Comparison of ENCODE assay signal across 19 cellular contexts in genomic region chr14:72613975-72614319, GRCh38.
DNase-seq lines count a peak whose midpoint lies in the region; ATAC-seq and TF ChIP-seq lines count a peak whose summit lies in the region.
"Had no signal": no experiment of that assay in that cellular context is flagged by ENCODE, and none has a peak within 500 bp of the region (broad histone marks: within the 10 kb centered on the region; RNA-seq: fewer than 3 reads in every experiment).

No MANE protein-coding gene starts in this region.

- CTCF ChIA-PET in activated CD8-positive, alpha-beta memory T cell treated with anti-CD3 and anti-CD28 coated beads, Interleukin-2, amount 10 ng/mL, durations not matched to agents 7 days and 5 days (lab: Charles Lee), result interaction anchor here (1.2 kb wide), 1 partner anchor 18 kb away, joined by 3 read pairs; no protein-coding TSS in a partner anchor

- intact Hi-C loops in psoas muscle (cut with DNase I), result no loop called here

- ATAC-seq in activated CD8-positive, alpha-beta memory T cell treated with anti-CD3 and anti-CD28 coated beads, Interleukin-2, amount 10 ng/mL, durations not matched to agents 7 days and 5 days, result no peak
- no peak for ATAC-seq in left lobe of liver
- ATAC-seq in psoas muscle, result no peak
- no peak for ATAC-seq in GM19452 (IDR thresholded peaks at IDR 0.05; ENCODE audit: unreplicated experiment)

- no peaks in the 10 kb centered on the region for H3K27me3 ChIP-seq in psoas muscle (ENCODE audit: insufficient read depth in 3 of 3, low read length in 2 of 3)

- no peak overlapping the region for H3K27ac Mint-ChIP-seq in activated CD8-positive, alpha-beta memory T cell treated with anti-CD3 and anti-CD28 coated beads, Interleukin-2, amount 10 ng/mL, durations not matched to agents 7 days and 5 days
- H3K27ac Mint-ChIP-seq in HFFc6, result peak overlapping the region; percentile 24; the same call in 1 of the 2 replicates
- H3K27ac Mint-ChIP-seq: activated naive CD4-positive, alpha-beta T cell treated with anti-CD3 and anti-CD28 coated beads for 36 hours; activated T-helper 1 cell treated with anti-CD3 and anti-CD28 coated beads, Interleukin-12 subunit alpha, Interleukin-12 subunit beta, Interleukin-2, Interleukin-4 antibody, amounts not matched to agents 30 ng/mL and 10 ng/mL and 1 ng/mL, durations not matched to agents 14 hours and 24 hours and 36 hours; CD4-positive, alpha-beta T cell had no signal

- H3K4me3 Mint-ChIP-seq in activated CD8-positive, alpha-beta memory T cell treated with anti-CD3 and anti-CD28 coated beads, Interleukin-2, amount 10 ng/mL, durations not matched to agents 7 days and 5 days, result no peak overlapping the region
- no peak overlapping the region for H3K4me3 Mint-ChIP-seq in HFFc6
- H3K4me3 Mint-ChIP-seq: activated naive CD4-positive, alpha-beta T cell treated with anti-CD3 and anti-CD28 coated beads for 36 hours; activated T-helper 1 cell treated with anti-CD3 and anti-CD28 coated beads, Interleukin-12 subunit alpha, Interleukin-12 subunit beta, Interleukin-2, Interleukin-4 antibody, amounts not matched to agents 30 ng/mL and 10 ng/mL and 1 ng/mL, durations not matched to agents 14 hours and 24 hours and 36 hours; CD4-positive, alpha-beta T cell had no signal

- no peaks in the 10 kb centered on the region for H3K36me3 Mint-ChIP-seq in activated CD8-positive, alpha-beta memory T cell treated with anti-CD3 and anti-CD28 coated beads, Interleukin-2, amount 10 ng/mL, durations not matched to agents 7 days and 5 days
- no peaks in the 10 kb centered on the region for H3K36me3 Mint-ChIP-seq in HFFc6 (ENCODE audit: low read depth)

- no peaks in the 10 kb centered on the region for H3K9me3 ChIP-seq in psoas muscle

- no peaks in the 10 kb centered on the region for H3K36me3 ChIP-seq in psoas muscle (ENCODE audit: insufficient read depth in 1 of 2, low read depth in 1 of 2)
- H3K36me3 ChIP-seq: WERI-Rb-1 had no signal

- 75 to 84% (median 77%) methylated on average over 2 of the region's 2 CpGs for WGBS in psoas muscle, 3 donors

- H3K4me1 Mint-ChIP-seq in activated CD8-positive, alpha-beta memory T cell treated with anti-CD3 and anti-CD28 coated beads, Interleukin-2, amount 10 ng/mL, durations not matched to agents 7 days and 5 days, result no peaks in the 10 kb centered on the region
- peaks cover 84% of the 10 kb centered on the region for H3K4me1 Mint-ChIP-seq in HFFc6 (ENCODE audit: low read depth)

- no peaks in the 10 kb centered on the region for H3K9me3 Mint-ChIP-seq in activated CD8-positive, alpha-beta memory T cell treated with anti-CD3 and anti-CD28 coated beads, Interleukin-2, amount 10 ng/mL, durations not matched to agents 7 days and 5 days (ENCODE audit: low read depth)
- no peaks in the 10 kb centered on the region for H3K9me3 Mint-ChIP-seq in HFFc6
- H3K9me3 Mint-ChIP-seq: activated naive CD4-positive, alpha-beta T cell treated with anti-CD3 and anti-CD28 coated beads for 36 hours; activated T-helper 1 cell treated with anti-CD3 and anti-CD28 coated beads, Interleukin-12 subunit alpha, Interleukin-12 subunit beta, Interleukin-2, Interleukin-4 antibody, amounts not matched to agents 30 ng/mL and 10 ng/mL and 1 ng/mL, durations not matched to agents 14 hours and 24 hours and 36 hours; CD4-positive, alpha-beta T cell had no signal

- TF ChIP-seq CTCF in HFFc6 (IDR thresholded peaks at IDR 0.05) (no peak), psoas muscle (IDR thresholded peaks at IDR 0.05) (no peak)

- peak overlapping the region; percentile 88 for H3K27ac ChIP-seq in psoas muscle
- H3K27ac ChIP-seq: epithelial cell of prostate, WERI-Rb-1 had no signal

- H3K4me1 ChIP-seq in psoas muscle, result peaks cover 60% of the 10 kb centered on the region

- DNase-seq in activated CD8-positive, alpha-beta memory T cell treated with anti-CD3 and anti-CD28 coated beads, Interleukin-2, amount 10 ng/mL, durations not matched to agents 7 days and 5 days, result peak; percentile 5
- DNase-seq in activated CD8-positive, alpha-beta memory T cell treated with anti-CD3 and anti-CD28 coated beads, Interleukin-2, amount 50 U/mL, for 4 hours, result no peak
- DNase-seq in HFFc6 (no peak), left lobe of liver (ENCODE audit: low spot score) (peak; percentile 39), psoas muscle (no peak), OCI-M1 (lab: John Stamatoyannopoulos, UW) (no peak), DMS114 treated with DMSO at 0.1 percent for 48 hours (lab: John Stamatoyannopoulos, UW; ENCODE audit: unreplicated experiment) (no peak)
- DNase-seq: activated CD4-positive, alpha-beta T cell treated with anti-CD3 and anti-CD28 coated beads for 4 hours; activated naive CD4-positive, alpha-beta T cell treated with anti-CD3 and anti-CD28 coated beads for 36 hours; CD4-positive, alpha-beta T cell; KBM-7; NCI-H1092 treated with DMSO at 0.1 percent for 48 hours; NCI-H1694 treated with DMSO at 0.1 percent for 48 hours; RPMI8226; stimulated activated naive CD4-positive, alpha-beta T cell treated with Interleukin-2 at 50 U/mL for 16 hours; WERI-Rb-1 had no signal

- no peak overlapping the region for H3K4me3 ChIP-seq in psoas muscle

- peaks cover 28% of the 10 kb centered on the region for H3K27me3 Mint-ChIP-seq in activated CD8-positive, alpha-beta memory T cell treated with anti-CD3 and anti-CD28 coated beads, Interleukin-2, amount 10 ng/mL, durations not matched to agents 7 days and 5 days
- no peaks in the 10 kb centered on the region for H3K27me3 Mint-ChIP-seq in HFFc6 (ENCODE audit: insufficient read depth)
- H3K27me3 Mint-ChIP-seq: CD4-positive, alpha-beta T cell had no signal

Comparison
In these comparisons a context has a peak if more than half of its experiments do, and no peak if none do; other contexts are left out.
1. DNase-seq: peak in activated CD8-positive, alpha-beta memory T cell treated with anti-CD3 and anti-CD28 coated beads, Interleukin-2, amount 10 ng/mL, durations not matched to agents 7 days and 5 days (single experiment) and left lobe of liver (single experiment); none in activated CD8-positive, alpha-beta memory T cell treated with anti-CD3 and anti-CD28 coated beads, Interleukin-2, amount 50 U/mL, for 4 hours (single experiment), HFFc6 (single experiment), psoas muscle (0 of 2), OCI-M1 (single experiment) and DMS114 treated with DMSO at 0.1 percent for 48 hours (single experiment).